ENCODE assay signal across 24 cellular contexts in genomic region chr15:91018178-91018577, GRCh38. TPM values are rescaled to one million over a fixed set of nuclear protein-coding genes. Genes with fewer than 3 reads are reported as not detected.
A peak's percentile ranks its signal among the peaks of the same experiment; 100 is the strongest.
DNase-seq lines count a peak whose midpoint lies in the region; ATAC-seq and TF ChIP-seq lines count a peak whose summit lies in the region.
"Had no signal": no experiment of that assay in that cellular context is flagged by ENCODE, and none has a peak within 500 bp of the region (broad histone marks: within the 10 kb centered on the region; RNA-seq: fewer than 3 reads in every experiment).

No MANE protein-coding gene starts in this region.

- peaks cover 16% of the 10 kb centered on the region; the same call in 1 of the 2 replicates for H3K36me3 ChIP-seq in Loucy (ENCODE audit: insufficient read depth, low read length)

- H3K9ac ChIP-seq in Loucy (ENCODE audit: low read depth, low read length, poor library complexity, severe bottlenecking) = peak overlapping the region; percentile 29

- peaks cover 14% of the 10 kb centered on the region for H4K20me1 ChIP-seq in Loucy (ENCODE audit: insufficient read depth, low read length, poor library complexity, severe bottlenecking)

- TF ChIP-seq CTCF in Loucy (conservative IDR thresholded peaks at IDR 0.05; ENCODE audit: low read length) = no peak

- H3K4me3 Mint-ChIP-seq in activated CD4-positive, alpha-beta memory T cell treated with anti-CD3 and anti-CD28 coated beads for 36 hours = no peak overlapping the region
- no peak overlapping the region for H3K4me3 Mint-ChIP-seq in activated CD4-positive, alpha-beta memory T cell treated with anti-CD3 and anti-CD28 coated beads, Interleukin-2, amount 10 ng/mL, durations not matched to agents 7 days and 5 days
- no peak overlapping the region for H3K4me3 Mint-ChIP-seq in effector memory CD8-positive, alpha-beta T cell
- H3K4me3 Mint-ChIP-seq in stimulated activated effector memory CD8-positive, alpha-beta T cell treated with anti-CD3 and anti-CD28 coated beads, Interleukin-12 subunit alpha, Interleukin-12 subunit beta, amount 100 ng/mL, for 72 hours = no peak overlapping the region
- H3K4me3 Mint-ChIP-seq: activated naive CD4-positive, alpha-beta T cell treated with anti-CD3 and anti-CD28 coated beads, Interleukin-2, amount 10 ng/mL, durations not matched to agents 7 days and 5 days; T-helper 2 cell treated with Interferon-gamma antibody and Interleukin-4, amounts not matched to agents 5 μg/mL and 100 μg/mL, for 36 hours had no signal

- no peaks in the 10 kb centered on the region for H3K9me3 ChIP-seq in Loucy (ENCODE audit: insufficient read depth, low read depth, low read length)
- H3K9me3 ChIP-seq: left lung, SJSA1 had no signal

- no peaks in the 10 kb centered on the region for H3K27me3 ChIP-seq in Loucy (ENCODE audit: insufficient read depth, low read length, poor library complexity, severe bottlenecking)
- H3K27me3 ChIP-seq: left lung, SJSA1 had no signal

- POLR2A ChIA-PET in activated CD4-positive, alpha-beta memory T cell treated with anti-CD3 and anti-CD28 coated beads for 36 hours (lab: Charles Lee) = no interaction called here
- POLR2A ChIA-PET in activated CD4-positive, alpha-beta memory T cell treated with anti-CD3 and anti-CD28 coated beads, Interleukin-2, amount 10 ng/mL, durations not matched to agents 7 days and 5 days (lab: Charles Lee) = no interaction called here

- H3K4me1 ChIP-seq in Loucy (ENCODE audit: insufficient read depth, low read length, poor library complexity, severe bottlenecking) = peaks cover 33% of the 10 kb centered on the region

- peaks cover 30% of the 10 kb centered on the region for H3K4me1 Mint-ChIP-seq in activated CD4-positive, alpha-beta memory T cell treated with anti-CD3 and anti-CD28 coated beads for 36 hours (ENCODE audit: low read depth)
- peaks cover 50% of the 10 kb centered on the region for H3K4me1 Mint-ChIP-seq in activated CD4-positive, alpha-beta memory T cell treated with anti-CD3 and anti-CD28 coated beads, Interleukin-2, amount 10 ng/mL, durations not matched to agents 7 days and 5 days
- peaks cover 31 to 34% of the 10 kb centered on the region in 2 donors for H3K4me1 Mint-ChIP-seq in effector memory CD8-positive, alpha-beta T cell (ENCODE audit: low read depth in 2 of 2)
- H3K4me1 Mint-ChIP-seq in stimulated activated effector memory CD8-positive, alpha-beta T cell treated with anti-CD3 and anti-CD28 coated beads, Interleukin-12 subunit alpha, Interleukin-12 subunit beta, amount 100 ng/mL, for 72 hours = peaks cover 44% of the 10 kb centered on the region

- peak overlapping the region; percentile 26 for H3K4me3 ChIP-seq in Loucy (ENCODE audit: low read length, poor library complexity, severe bottlenecking)
- H3K4me3 ChIP-seq: left lung, SJSA1 had no signal

- H3F3A ChIP-seq in Loucy (ENCODE audit: low read depth) = no peaks in the 10 kb centered on the region

- peak overlapping the region; percentile 52 for H3K4me2 ChIP-seq in Loucy (ENCODE audit: low read depth, low read length, poor library complexity, severe bottlenecking)

- H3K9me2 ChIP-seq in Loucy (replicated peaks; ENCODE audit: low read depth, low read length) = no peaks in the 10 kb centered on the region

- H3K79me2 ChIP-seq in Loucy (ENCODE audit: insufficient read depth, low read length) = peaks cover 42% of the 10 kb centered on the region

- peak overlapping the region; percentile 25 for H3K27ac Mint-ChIP-seq in activated CD4-positive, alpha-beta memory T cell treated with anti-CD3 and anti-CD28 coated beads for 36 hours
- no peak overlapping the region for H3K27ac Mint-ChIP-seq in activated CD4-positive, alpha-beta memory T cell treated with anti-CD3 and anti-CD28 coated beads, Interleukin-2, amount 10 ng/mL, durations not matched to agents 7 days and 5 days
- peak overlapping the region; percentile 47 to 66 for H3K27ac Mint-ChIP-seq in effector memory CD8-positive, alpha-beta T cell
- peak overlapping the region; percentile 78 for H3K27ac Mint-ChIP-seq in stimulated activated effector memory CD8-positive, alpha-beta T cell treated with anti-CD3 and anti-CD28 coated beads, Interleukin-12 subunit alpha, Interleukin-12 subunit beta, amount 100 ng/mL, for 72 hours
- H3K27ac Mint-ChIP-seq: activated naive CD4-positive, alpha-beta T cell treated with anti-CD3 and anti-CD28 coated beads, Interleukin-2, amount 10 ng/mL, durations not matched to agents 7 days and 5 days; T-helper 2 cell treated with Interferon-gamma antibody and Interleukin-4, amounts not matched to agents 5 μg/mL and 100 μg/mL, for 36 hours had no signal

- no peak overlapping the region for H2AFZ ChIP-seq in Loucy (ENCODE audit: low read length)

- ATAC-seq in effector memory CD8-positive, alpha-beta T cell (replicated peaks) = no peak
- ATAC-seq in stimulated activated effector memory CD8-positive, alpha-beta T cell treated with anti-CD3 and anti-CD28 coated beads, Interleukin-12 subunit alpha, Interleukin-12 subunit beta, amount 100 ng/mL, for 72 hours = no peak
- no peak for ATAC-seq in HG02678 (IDR thresholded peaks at IDR 0.05; ENCODE audit: unreplicated experiment)
- ATAC-seq: left lung, PC-3, right cardiac atrium had no signal

- intact Hi-C loops in activated CD4-positive, alpha-beta memory T cell treated with anti-CD3 and anti-CD28 coated beads for 36 hours (cut with micrococcal nuclease) = no loop called here

- CTCF ChIA-PET in activated CD4-positive, alpha-beta memory T cell treated with anti-CD3 and anti-CD28 coated beads for 36 hours (lab: Charles Lee) = interaction anchor here (0.6 kb wide), 1 partner anchor 56 kb away, joined by 3 read pairs; no protein-coding TSS in a partner anchor
- CTCF ChIA-PET in activated CD4-positive, alpha-beta memory T cell treated with anti-CD3 and anti-CD28 coated beads, Interleukin-2, amount 10 ng/mL, durations not matched to agents 7 days and 5 days (lab: Charles Lee) = interaction anchor here (0.6 to 1.2 kb wide), 2 partner anchors 7 to 16 kb away, joined by 3 read pairs; no protein-coding TSS in a partner anchor

- no peaks in the 10 kb centered on the region for H3K9me3 Mint-ChIP-seq in activated CD4-positive, alpha-beta memory T cell treated with anti-CD3 and anti-CD28 coated beads for 36 hours
- no peaks in the 10 kb centered on the region for H3K9me3 Mint-ChIP-seq in activated CD4-positive, alpha-beta memory T cell treated with anti-CD3 and anti-CD28 coated beads, Interleukin-2, amount 10 ng/mL, durations not matched to agents 7 days and 5 days
- no peaks in the 10 kb centered on the region for H3K9me3 Mint-ChIP-seq in effector memory CD8-positive, alpha-beta T cell
- no peaks in the 10 kb centered on the region for H3K9me3 Mint-ChIP-seq in stimulated activated effector memory CD8-positive, alpha-beta T cell treated with anti-CD3 and anti-CD28 coated beads, Interleukin-12 subunit alpha, Interleukin-12 subunit beta, amount 100 ng/mL, for 72 hours
- H3K9me3 Mint-ChIP-seq: activated naive CD4-positive, alpha-beta T cell treated with anti-CD3 and anti-CD28 coated beads, Interleukin-2, amount 10 ng/mL, durations not matched to agents 7 days and 5 days; T-helper 2 cell treated with Interferon-gamma antibody and Interleukin-4, amounts not matched to agents 5 μg/mL and 100 μg/mL, for 36 hours had no signal

- no peak for DNase-seq in activated CD4-positive, alpha-beta memory T cell treated with anti-CD3 and anti-CD28 coated beads for 36 hours
- DNase-seq in activated CD4-positive, alpha-beta memory T cell treated with anti-CD3 and anti-CD28 coated beads, Interleukin-2, amount 10 ng/mL, durations not matched to agents 7 days and 5 days = no peak
- DNase-seq in effector memory CD8-positive, alpha-beta T cell = no peak
- DNase-seq in stimulated activated effector memory CD8-positive, alpha-beta T cell treated with anti-CD3 and anti-CD28 coated beads, Interleukin-12 subunit alpha, Interleukin-12 subunit beta, amount 100 ng/mL, for 72 hours (ENCODE audit: low spot score in 2 of 2) = no peak
- DNase-seq in 8988T (no peak), NCI-H446 treated with DMSO at 0.1 percent for 48 hours (lab: John Stamatoyannopoulos, UW) (no peak)
- DNase-seq: ACHN; activated CD4-positive, CD25-positive, alpha-beta regulatory T cell; activated CD8-positive, alpha-beta memory T cell treated with anti-CD3 and anti-CD28 coated beads, Interleukin-2, amount 50 U/mL, for 4 hours; activated naive CD4-positive, alpha-beta T cell treated with anti-CD3 and anti-CD28 coated beads, Interleukin-2, amount 10 ng/mL, durations not matched to agents 7 days and 5 days; C1 segment of cervical spinal cord; glutamatergic neuron; left lung; MV-4-11; NCI-H1694 treated with DMSO at 0.1 percent for 48 hours; NCI-H226; PC-3; right cardiac atrium; stimulated activated naive CD4-positive, alpha-beta T cell; trophoblast cell had no signal

- peaks cover 6% of the 10 kb centered on the region for H3K36me3 Mint-ChIP-seq in activated CD4-positive, alpha-beta memory T cell treated with anti-CD3 and anti-CD28 coated beads for 36 hours
- H3K36me3 Mint-ChIP-seq in activated CD4-positive, alpha-beta memory T cell treated with anti-CD3 and anti-CD28 coated beads, Interleukin-2, amount 10 ng/mL, durations not matched to agents 7 days and 5 days (ENCODE audit: low read depth) = peaks cover 43% of the 10 kb centered on the region
- peaks cover 30% of the 10 kb centered on the region for H3K36me3 Mint-ChIP-seq in effector memory CD8-positive, alpha-beta T cell (ENCODE audit: insufficient read depth)
- H3K36me3 Mint-ChIP-seq in stimulated activated effector memory CD8-positive, alpha-beta T cell treated with anti-CD3 and anti-CD28 coated beads, Interleukin-12 subunit alpha, Interleukin-12 subunit beta, amount 100 ng/mL, for 72 hours = peaks cover 59% of the 10 kb centered on the region

- no peaks in the 10 kb centered on the region for H3K27me3 Mint-ChIP-seq in activated CD4-positive, alpha-beta memory T cell treated with anti-CD3 and anti-CD28 coated beads for 36 hours
- H3K27me3 Mint-ChIP-seq in activated CD4-positive, alpha-beta memory T cell treated with anti-CD3 and anti-CD28 coated beads, Interleukin-2, amount 10 ng/mL, durations not matched to agents 7 days and 5 days = no peaks in the 10 kb centered on the region
- no peaks in the 10 kb centered on the region for H3K27me3 Mint-ChIP-seq in effector memory CD8-positive, alpha-beta T cell
- H3K27me3 Mint-ChIP-seq: activated naive CD4-positive, alpha-beta T cell treated with anti-CD3 and anti-CD28 coated beads, Interleukin-2, amount 10 ng/mL, durations not matched to agents 7 days and 5 days had no signal

RNA-seq across cellular contexts. Expression of gene VPS33B, which starts 4.2 kb away (rescaled TPM):
- total RNA-seq in activated CD4-positive, alpha-beta memory T cell treated with anti-CD3 and anti-CD28 coated beads for 36 hours = 10 to 100 TPM; 26.4 to 26.5 TPM
- total RNA-seq in activated CD4-positive, alpha-beta memory T cell treated with anti-CD3 and anti-CD28 coated beads, Interleukin-2, amount 10 ng/mL, durations not matched to agents 7 days and 5 days = 10 to 100 TPM; 20.8 to 23.5 TPM

RNA-seq across cellular contexts. Expression of gene PRC1, which starts 23.8 kb away (rescaled TPM):
- 100 to 1,000 TPM; 151 to 158 TPM for total RNA-seq in activated CD4-positive, alpha-beta memory T cell treated with anti-CD3 and anti-CD28 coated beads for 36 hours
- 100 to 1,000 TPM; 158 to 167 TPM for total RNA-seq in activated CD4-positive, alpha-beta memory T cell treated with anti-CD3 and anti-CD28 coated beads, Interleukin-2, amount 10 ng/mL, durations not matched to agents 7 days and 5 days
